Comparison of ENCODE assay signal across 2 cellular contexts in the genomic region with DNA sequence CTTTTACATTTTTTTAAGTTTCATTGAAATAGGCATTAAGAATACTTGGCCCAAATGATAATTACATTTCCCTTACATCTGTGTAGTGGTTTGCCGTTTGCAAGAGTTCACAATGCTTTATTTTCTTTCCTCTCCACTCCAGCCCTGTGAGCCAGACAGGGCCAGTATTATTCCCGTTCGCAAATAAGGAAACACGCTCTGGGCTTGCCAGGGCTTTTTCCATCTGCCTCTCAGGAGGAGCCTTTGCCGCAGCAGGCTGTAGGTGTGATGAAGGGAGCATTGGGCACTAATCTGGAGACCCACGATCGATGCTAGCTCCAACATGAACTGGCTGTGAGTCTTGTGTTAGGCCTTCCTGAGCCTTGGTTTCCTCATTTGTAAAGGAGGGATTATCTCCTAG.
TF ChIP-seq lines count a peak whose summit lies in the region.

No MANE protein-coding gene starts in this region.

TF ChIP-seq in SK-N-SH, 30 proteins besides CTCF, POLR2A, EP300 and RAD21 (continued from another document):
- TF ChIP-seq, protein P1, sequence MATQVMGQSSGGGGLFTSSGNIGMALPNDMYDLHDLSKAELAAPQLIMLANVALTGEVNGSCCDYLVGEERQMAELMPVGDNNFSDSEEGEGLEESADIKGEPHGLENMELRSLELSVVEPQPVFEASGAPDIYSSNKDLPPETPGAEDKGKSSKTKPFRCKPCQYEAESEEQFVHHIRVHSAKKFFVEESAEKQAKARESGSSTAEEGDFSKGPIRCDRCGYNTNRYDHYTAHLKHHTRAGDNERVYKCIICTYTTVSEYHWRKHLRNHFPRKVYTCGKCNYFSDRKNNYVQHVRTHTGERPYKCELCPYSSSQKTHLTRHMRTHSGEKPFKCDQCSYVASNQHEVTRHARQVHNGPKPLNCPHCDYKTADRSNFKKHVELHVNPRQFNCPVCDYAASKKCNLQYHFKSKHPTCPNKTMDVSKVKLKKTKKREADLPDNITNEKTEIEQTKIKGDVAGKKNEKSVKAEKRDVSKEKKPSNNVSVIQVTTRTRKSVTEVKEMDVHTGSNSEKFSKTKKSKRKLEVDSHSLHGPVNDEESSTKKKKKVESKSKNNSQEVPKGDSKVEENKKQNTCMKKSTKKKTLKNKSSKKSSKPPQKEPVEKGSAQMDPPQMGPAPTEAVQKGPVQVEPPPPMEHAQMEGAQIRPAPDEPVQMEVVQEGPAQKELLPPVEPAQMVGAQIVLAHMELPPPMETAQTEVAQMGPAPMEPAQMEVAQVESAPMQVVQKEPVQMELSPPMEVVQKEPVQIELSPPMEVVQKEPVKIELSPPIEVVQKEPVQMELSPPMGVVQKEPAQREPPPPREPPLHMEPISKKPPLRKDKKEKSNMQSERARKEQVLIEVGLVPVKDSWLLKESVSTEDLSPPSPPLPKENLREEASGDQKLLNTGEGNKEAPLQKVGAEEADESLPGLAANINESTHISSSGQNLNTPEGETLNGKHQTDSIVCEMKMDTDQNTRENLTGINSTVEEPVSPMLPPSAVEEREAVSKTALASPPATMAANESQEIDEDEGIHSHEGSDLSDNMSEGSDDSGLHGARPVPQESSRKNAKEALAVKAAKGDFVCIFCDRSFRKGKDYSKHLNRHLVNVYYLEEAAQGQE (IDR thresholded peaks at IDR 0.05; ENCODE audit: low read depth, low read length): no peak
- no peak for TF ChIP-seq GABPA (IDR thresholded peaks at IDR 0.05; ENCODE audit: low read depth)
- no peak for TF ChIP-seq FOXJ3 (CRISPR knock-in tag; IDR thresholded peaks at IDR 0.05)
- TF ChIP-seq POLR2AphosphoS5 (IDR thresholded peaks at IDR 0.05; ENCODE audit: low read depth, low read length): no peak
- no peak for TF ChIP-seq SMC3 (IDR thresholded peaks at IDR 0.05; ENCODE audit: low read depth, low read length)
- TF ChIP-seq MEF2A (IDR thresholded peaks at IDR 0.05; ENCODE audit: borderline replicate concordance, low read depth): no peak
- TF ChIP-seq RFX5 (IDR thresholded peaks at IDR 0.05; ENCODE audit: low read length): no peak
- TF ChIP-seq YY1 (IDR thresholded peaks at IDR 0.05; ENCODE audit: low read depth): no peak
- TF ChIP-seq TEAD4 (IDR thresholded peaks at IDR 0.05; ENCODE audit: borderline replicate concordance, insufficient read depth): no peak
- TF ChIP-seq MAX (IDR thresholded peaks at IDR 0.05; ENCODE audit: low read depth): no peak
- no peak for TF ChIP-seq TCF12 (IDR thresholded peaks at IDR 0.05)
- no peak for TF ChIP-seq EZH2phosphoT487 (IDR thresholded peaks at IDR 0.05; ENCODE audit: borderline replicate concordance, low read depth)
- no peak for TF ChIP-seq TAF1 (IDR thresholded peaks at IDR 0.05; ENCODE audit: borderline replicate concordance, low read depth, low read length)
- no peak for TF ChIP-seq ELF1 (IDR thresholded peaks at IDR 0.05)
- no peak for TF ChIP-seq RXRA (IDR thresholded peaks at IDR 0.05; ENCODE audit: borderline replicate concordance, low read depth)
- TF ChIP-seq MXI1 (IDR thresholded peaks at IDR 0.05; ENCODE audit: low read depth, low read length): no peak
- TF ChIP-seq FOSL2 (IDR thresholded peaks at IDR 0.05; ENCODE audit: borderline replicate concordance, low read depth): no peak

TF ChIP-seq in SK-N-SH treated with all-trans-retinoic acid at 6 μM for 48 hours, 23 proteins besides CTCF, POLR2A, EP300 and RAD21 (continued from another document):
- TF ChIP-seq CREB5 (CRISPR knock-in tag; IDR thresholded peaks at IDR 0.05; ENCODE audit: low read depth) (no peak), ZNF8 (CRISPR knock-in tag; IDR thresholded peaks at IDR 0.05) (no peak), OSR1 (CRISPR knock-in tag; IDR thresholded peaks at IDR 0.05) (no peak), ZFP3 (CRISPR knock-in tag; IDR thresholded peaks at IDR 0.05) (no peak)
